18 cellular contexts compared by ENCODE assay signal in genomic region chr17:77208856-77209255, GRCh38.
DNase-seq lines count a peak whose midpoint lies in the region; ATAC-seq and TF ChIP-seq lines count a peak whose summit lies in the region.
"Had no signal": no experiment of that assay in that cellular context is flagged by ENCODE, and none has a peak within 500 bp of the region (broad histone marks: within the 10 kb centered on the region; RNA-seq: fewer than 3 reads in every experiment).

No MANE protein-coding gene starts in this region.

- H3K9me3 ChIP-seq in left ventricle myocardium inferior (replicated peaks) (no peaks in the 10 kb centered on the region), upper lobe of right lung (no peaks in the 10 kb centered on the region)
- no peaks in the 10 kb centered on the region for H3K9me3 ChIP-seq in CD8-positive, alpha-beta T cell (ENCODE audit: low read length)
- H3K9me3 ChIP-seq: prostate gland, tibial artery had no signal

- peak overlapping the region; percentile 76 for H3K27ac Mint-ChIP-seq in progenitor cell of endocrine pancreas
- H3K27ac Mint-ChIP-seq in CD8-positive, alpha-beta T cell: no peak overlapping the region
- H3K27ac Mint-ChIP-seq: activated T-helper 17 cell treated with anti-CD3 and anti-CD28 coated beads, Interleukin-2, amount 50 U/mL, for 72 hours had no signal

- DNase-seq in left ventricle myocardium inferior (no peak), cardiac septum (ENCODE audit: low spot score) (no peak), epidermal melanocyte (ENCODE audit: insufficient read length, low spot score) (peak; percentile 42), progenitor cell of endocrine pancreas (ENCODE audit: low spot score, unreplicated experiment) (no peak), upper lobe of right lung (no peak), T-helper 1 cell (no peak)
- no peak for DNase-seq in CD8-positive, alpha-beta T cell
- DNase-seq: CD4-positive, alpha-beta memory T cell; H9; left colon; WERI-Rb-1 had no signal

- POLR2A ChIA-PET in CD8-positive, alpha-beta T cell (lab: Charles Lee): no interaction called here

- H3K4me3 ChIP-seq in left ventricle myocardium inferior (no peak overlapping the region), upper lobe of right lung (no peak overlapping the region)
- H3K4me3 ChIP-seq in CD8-positive, alpha-beta T cell (ENCODE audit: low read depth, low read length): no peak overlapping the region
- H3K4me3 ChIP-seq: coronary artery, GM12878, prostate gland, tibial artery had no signal

- H3K4me3 Mint-ChIP-seq in progenitor cell of endocrine pancreas (ENCODE audit: low read depth): no peak overlapping the region
- no peak overlapping the region for H3K4me3 Mint-ChIP-seq in CD8-positive, alpha-beta T cell
- H3K4me3 Mint-ChIP-seq: activated T-helper 17 cell treated with anti-CD3 and anti-CD28 coated beads, Interleukin-2, amount 50 U/mL, for 72 hours; CD4-positive, alpha-beta memory T cell; H9 had no signal

- ATAC-seq in upper lobe of right lung: no peak
- ATAC-seq in GM21367 (IDR thresholded peaks at IDR 0.05; ENCODE audit: unreplicated experiment): no peak
- no peak for ATAC-seq in CD8-positive, alpha-beta T cell
- ATAC-seq: activated T-helper 17 cell treated with anti-CD3 and anti-CD28 coated beads, Interleukin-2, amount 50 U/mL, for 72 hours; esophagus mucosa; GM12878; left colon had no signal

- TF ChIP-seq CTCF in left ventricle myocardium inferior (IDR thresholded peaks at IDR 0.05; ENCODE audit: borderline replicate concordance) (no peak), progenitor cell of endocrine pancreas (IDR thresholded peaks at IDR 0.05; ENCODE audit: unreplicated experiment) (no peak), upper lobe of right lung (IDR thresholded peaks at IDR 0.05) (no peak)
- no peak for TF ChIP-seq CTCF in CD8-positive, alpha-beta T cell (IDR thresholded peaks at IDR 0.05)

- H3K36me3 ChIP-seq in left ventricle myocardium inferior (peaks cover 98% of the 10 kb centered on the region), upper lobe of right lung (peaks cover 100% of the 10 kb centered on the region)
- peaks cover 43% of the 10 kb centered on the region for H3K36me3 ChIP-seq in CD8-positive, alpha-beta T cell (ENCODE audit: insufficient read depth, low read length)

- H3K27ac ChIP-seq in left ventricle myocardium inferior (replicated peaks) (peak overlapping the region; percentile 64), upper lobe of right lung (peak overlapping the region; percentile 37)
- H3K27ac ChIP-seq in CD8-positive, alpha-beta T cell (ENCODE audit: low read depth, low read length): no peak overlapping the region
- H3K27ac ChIP-seq: coronary artery, tibial artery, WERI-Rb-1 had no signal

- peaks cover 35% of the 10 kb centered on the region for H3K36me3 Mint-ChIP-seq in progenitor cell of endocrine pancreas (ENCODE audit: insufficient read depth)
- peaks cover 94% of the 10 kb centered on the region for H3K36me3 Mint-ChIP-seq in CD8-positive, alpha-beta T cell

- CTCF ChIA-PET in CD8-positive, alpha-beta T cell (lab: Charles Lee): interaction anchor here (0.8 to 1.0 kb wide), 2 partner anchors 8 to 24 kb away, joined by 3 read pairs; no protein-coding TSS in a partner anchor

- peaks cover 23% of the 10 kb centered on the region for H3K4me1 Mint-ChIP-seq in progenitor cell of endocrine pancreas (ENCODE audit: low read depth)
- no peaks in the 10 kb centered on the region for H3K4me1 Mint-ChIP-seq in CD8-positive, alpha-beta T cell (ENCODE audit: low read depth)
- H3K4me1 Mint-ChIP-seq: activated T-helper 17 cell treated with anti-CD3 and anti-CD28 coated beads, Interleukin-2, amount 50 U/mL, for 72 hours had no signal

- H3K27me3 Mint-ChIP-seq in progenitor cell of endocrine pancreas: no peaks in the 10 kb centered on the region
- no peaks in the 10 kb centered on the region for H3K27me3 Mint-ChIP-seq in CD8-positive, alpha-beta T cell (ENCODE audit: low read depth)
- H3K27me3 Mint-ChIP-seq: activated T-helper 17 cell treated with anti-CD3 and anti-CD28 coated beads, Interleukin-2, amount 50 U/mL, for 72 hours; CD4-positive, alpha-beta memory T cell had no signal

- intact Hi-C loops in left ventricle myocardium inferior (cut with micrococcal nuclease) (loop anchor here (10.0 kb wide), 1 partner anchor 114 kb away; no protein-coding TSS in a partner anchor), cardiac septum (cut with DNase I) (loop anchor here (2.0 kb wide), 1 partner anchor 112 kb away; no protein-coding TSS in a partner anchor), upper lobe of right lung (cut with DNase I) (loop anchor here (10.0 kb wide), 1 partner anchor 64 kb away; the partner anchor contains the start of gene SEC14L1)
- intact Hi-C loops in CD8-positive, alpha-beta T cell (cut with DNase I, micrococcal nuclease): no loop called here

- H3K4me1 ChIP-seq in left ventricle myocardium inferior (peaks cover 97% of the 10 kb centered on the region), upper lobe of right lung (peaks cover 27% of the 10 kb centered on the region)
- no peaks in the 10 kb centered on the region for H3K4me1 ChIP-seq in CD8-positive, alpha-beta T cell (ENCODE audit: insufficient read depth, low read length)
- H3K4me1 ChIP-seq: tibial artery had no signal

- H3K27me3 ChIP-seq in left ventricle myocardium inferior (ENCODE audit: low read depth): no peaks in the 10 kb centered on the region
- H3K27me3 ChIP-seq in upper lobe of right lung: no peaks in the 10 kb centered on the region
- no peaks in the 10 kb centered on the region for H3K27me3 ChIP-seq in CD8-positive, alpha-beta T cell (ENCODE audit: insufficient read depth, low read length)
- H3K27me3 ChIP-seq: tibial artery had no signal

- no peaks in the 10 kb centered on the region for H3K9me3 Mint-ChIP-seq in progenitor cell of endocrine pancreas (ENCODE audit: low read depth)
- H3K9me3 Mint-ChIP-seq in CD8-positive, alpha-beta T cell: no peaks in the 10 kb centered on the region
- H3K9me3 Mint-ChIP-seq: activated T-helper 17 cell treated with anti-CD3 and anti-CD28 coated beads, Interleukin-2, amount 50 U/mL, for 72 hours; CD4-positive, alpha-beta memory T cell; H9 had no signal

Comparison
In these comparisons a context has a peak if more than half of its experiments do, and no peak if none do; other contexts are left out.
1. intact Hi-C loops: an anchor here in left ventricle myocardium inferior (10.0 kb wide), cardiac septum (2.0 kb wide) and upper lobe of right lung (10.0 kb wide); none called in CD8-positive, alpha-beta T cell.